18 cellular contexts compared by ENCODE assay signal in genomic region chr4:89026542-89026941, GRCh38. TPM values are rescaled to one million over a fixed set of nuclear protein-coding genes. Genes with fewer than 3 reads are reported as not detected.
DNase-seq lines count a peak whose midpoint lies in the region; ATAC-seq and TF ChIP-seq lines count a peak whose summit lies in the region.
"Had no signal": no experiment of that assay in that cellular context is flagged by ENCODE, and none has a peak within 500 bp of the region (broad histone marks: within the 10 kb centered on the region; RNA-seq: fewer than 3 reads in every experiment).

No MANE protein-coding gene starts in this region.

- WGBS in endodermal cell (ENCODE audit: insufficient coverage in 1 of 2, insufficient read length in 1 of 2), 2 experiments: 86 to 100% methylated on average over 1 to 2 of the region's 3 CpGs

- peaks cover 9% of the 10 kb centered on the region for H3K4me1 Mint-ChIP-seq in endodermal cell
- H3K4me1 Mint-ChIP-seq: H9 had no signal

- ATAC-seq in activated CD4-positive, CD25-positive, alpha-beta regulatory T cell treated with anti-CD3 and anti-CD28 coated beads, Interleukin-2, amount 50 U/mL, for 24 hours: peak; percentile 19 to 33
- ATAC-seq in HG02870 (IDR thresholded peaks at IDR 0.05; ENCODE audit: unreplicated experiment): no peak

- no peaks in the 10 kb centered on the region for H3K9me3 Mint-ChIP-seq in endodermal cell
- H3K9me3 Mint-ChIP-seq: CD8-positive, alpha-beta memory T cell; H9; HFFc6 had no signal

- H3K27me3 Mint-ChIP-seq in endodermal cell (ENCODE audit: insufficient read depth): no peaks in the 10 kb centered on the region

- H3K27ac ChIP-seq in endodermal cell (ENCODE audit: low read depth, low read length): no peak overlapping the region
- H3K27ac ChIP-seq: BLaER1, HL-60 had no signal

- H3K4me3 ChIP-seq in endodermal cell (ENCODE audit: low read length): no peak overlapping the region
- H3K4me3 ChIP-seq: BLaER1 had no signal

- DNase-seq in activated CD4-positive, CD25-positive, alpha-beta regulatory T cell (lab: John Stamatoyannopoulos, UW): no peak
- peak; percentile 16 for DNase-seq in stimulated activated CD4-positive, alpha-beta T cell treated with anti-CD3 and anti-CD28 coated beads, Interleukin-1b, Interleukin-23, amount 100 ng/mL, for 48 hours
- no peak for DNase-seq in stimulated activated CD4-positive, alpha-beta T cell treated with anti-CD3 and anti-CD28 coated beads, Interleukin-2, amount 100 ng/mL, for 24 hours
- DNase-seq in endodermal cell (no peak), ecto neural progenitor cell (ENCODE audit: low spot score) (no peak)
- DNase-seq: 8988T; AML-193; Caco-2; CD8-positive, alpha-beta memory T cell; DND-41; GDM1; GOT3; H9; HFFc6 had no signal

- no peaks in the 10 kb centered on the region for H3K36me3 Mint-ChIP-seq in endodermal cell (ENCODE audit: low read depth)
- H3K36me3 Mint-ChIP-seq: CD8-positive, alpha-beta memory T cell had no signal

- H3K4me3 Mint-ChIP-seq in endodermal cell: no peak overlapping the region
- H3K4me3 Mint-ChIP-seq: CD8-positive, alpha-beta memory T cell; H9; HFFc6 had no signal

- H3K9me3 ChIP-seq in endodermal cell (ENCODE audit: control insufficient read depth, low read length): no peaks in the 10 kb centered on the region
- H3K9me3 ChIP-seq: BLaER1, Caco-2 had no signal

- peak overlapping the region; percentile 23 for H3K27ac Mint-ChIP-seq in endodermal cell
- H3K27ac Mint-ChIP-seq: CD8-positive, alpha-beta memory T cell; HFFc6 had no signal

- no peak overlapping the region for H3K9ac ChIP-seq in endodermal cell (ENCODE audit: extremely low read depth, low read length, poor library complexity, severe bottlenecking)
- H3K9ac ChIP-seq: BLaER1 had no signal

- no peaks in the 10 kb centered on the region for H3K27me3 ChIP-seq in endodermal cell (ENCODE audit: control insufficient read depth, insufficient read depth, low read length, poor library complexity, severe bottlenecking)
- H3K27me3 ChIP-seq: BLaER1 had no signal

- H3K36me3 ChIP-seq in endodermal cell (ENCODE audit: control insufficient read depth, insufficient read depth, low read length): no peaks in the 10 kb centered on the region
- H3K36me3 ChIP-seq: BLaER1 had no signal

- TF ChIP-seq CTCF in endodermal cell (conservative IDR thresholded peaks at IDR 0.05): no peak

- peaks cover 7% of the 10 kb centered on the region for H3K4me1 ChIP-seq in endodermal cell (ENCODE audit: control insufficient read depth, insufficient read depth, low read length)
- H3K4me1 ChIP-seq: BLaER1 had no signal

RNA-seq across cellular contexts. Expression of gene FAM13A, which starts 30.4 kb away (rescaled TPM):
- 10 to 100 TPM; 13.6 to 17.0 TPM for total RNA-seq in endodermal cell
- 16.0 TPM for polyA plus RNA-seq in endodermal cell (2013, experiment 1 of 2)
- 16.6 TPM for polyA plus RNA-seq in endodermal cell (2013, experiment 2 of 2)
